8 cellular contexts compared by ENCODE assay signal in genomic region chr17:48054238-48055185, GRCh38. TPM values are rescaled to one million over a fixed set of nuclear protein-coding genes. Genes with fewer than 3 reads are reported as not detected.
DNase-seq lines count a peak whose midpoint lies in the region; ATAC-seq and TF ChIP-seq lines count a peak whose summit lies in the region.

No MANE protein-coding gene starts in this region.

- peak overlapping the region in 4 of 9 donors; percentile 5 to 83 (median 52) for H3K27ac Mint-ChIP-seq in naive thymus-derived CD4-positive, alpha-beta T cell

- no peaks in the 10 kb centered on the region for H3K9me3 ChIP-seq in stomach
- no peaks in the 10 kb centered on the region for H3K9me3 ChIP-seq in naive thymus-derived CD4-positive, alpha-beta T cell (ENCODE audit: control insufficient read depth in 2 of 3, low read length in 3 of 3)

- TF ChIP-seq CTCF in GM13977 (IDR thresholded peaks at IDR 0.05; ENCODE audit: extremely low read depth, insufficient read depth, missing control alignments) (no peak), stomach (IDR thresholded peaks at IDR 0.05) (no peak)

- H3K4me3 Mint-ChIP-seq in naive thymus-derived CD4-positive, alpha-beta T cell: peak overlapping the region in 1 of 10 donors; percentile 71

- CTCF ChIA-PET in naive thymus-derived CD4-positive, alpha-beta T cell (lab: Charles Lee): no interaction called here

- ATAC-seq in naive thymus-derived CD4-positive, alpha-beta T cell: no peak

- peaks cover 4 to 45% (median 12%) of the 10 kb centered on the region in 5 donors for H3K36me3 Mint-ChIP-seq in naive thymus-derived CD4-positive, alpha-beta T cell

- in situ Hi-C loops in GM13977 (cut with MboI; ENCODE audit: low pct_unique_long_range_greater_than_20kb, low sequenced_read_pairs, unreplicated experiment): no loop called here

- H3K27me3 Mint-ChIP-seq in naive thymus-derived CD4-positive, alpha-beta T cell: no peaks in the 10 kb centered on the region

- POLR2A ChIA-PET in naive thymus-derived CD4-positive, alpha-beta T cell (lab: Charles Lee): no interaction called here

- H3K27me3 ChIP-seq in layer of hippocampus (ENCODE audit: control insufficient read depth, insufficient read depth, low read length) (no peaks in the 10 kb centered on the region), stomach (no peaks in the 10 kb centered on the region)
- H3K27me3 ChIP-seq in naive thymus-derived CD4-positive, alpha-beta T cell (ENCODE audit: control insufficient read depth in 2 of 2, insufficient read depth in 2 of 2, low read length in 2 of 2): no peaks in the 10 kb centered on the region

- H3K4me1 ChIP-seq in stomach: peaks cover 63 to 70% (median 67%) of the 10 kb centered on the region in 4 donors
- H3K4me1 ChIP-seq in naive thymus-derived CD4-positive, alpha-beta T cell (ENCODE audit: control insufficient read depth in 2 of 2, insufficient read depth in 2 of 2, low read length in 2 of 2): peaks cover 4 to 5% of the 10 kb centered on the region in 2 donors

- DNase-seq in GM13977 (ENCODE audit: low spot score) (peak; percentile 12), NCI-H510A (lab: John Stamatoyannopoulos, UW) (peak; percentile 99), cerebellar nuclear complex (lab: John Stamatoyannopoulos, UW) (peak; percentile 34 to 71), stomach (peak; percentile 53), GM19240 (ENCODE audit: insufficient read length, low spot score) (no peak)
- no peak for DNase-seq in naive thymus-derived CD4-positive, alpha-beta T cell
- DNase-seq in activated effector memory CD4-positive, alpha-beta T cell treated with Interleukin-2 at 50 U/mL for 16 hours: no peak

- H3K9me3 Mint-ChIP-seq in naive thymus-derived CD4-positive, alpha-beta T cell: no peaks in the 10 kb centered on the region

- no peak for TF ChIP-seq EP300 in stomach (IDR thresholded peaks at IDR 0.05)

- peaks cover 32 to 61% (median 55%) of the 10 kb centered on the region in 7 donors for H3K4me1 Mint-ChIP-seq in naive thymus-derived CD4-positive, alpha-beta T cell

- peaks cover 47 to 82% (median 66%) of the 10 kb centered on the region in 4 donors for H3K36me3 ChIP-seq in stomach
- peaks cover 5 to 86% (median 13%) of the 10 kb centered on the region in 3 experiments for H3K36me3 ChIP-seq in naive thymus-derived CD4-positive, alpha-beta T cell (ENCODE audit: control insufficient read depth in 2 of 3, insufficient read depth in 3 of 3, low read length in 3 of 3)

- TF ChIP-seq POLR2A in stomach (IDR thresholded peaks at IDR 0.05): no peak

- H3K27ac ChIP-seq in layer of hippocampus (ENCODE audit: low read depth, low read length) (peak overlapping the region; percentile 89), stomach (peak overlapping the region in 4 of 5 donors; percentile 94 to 99 (median 97))
- no peak overlapping the region for H3K27ac ChIP-seq in naive thymus-derived CD4-positive, alpha-beta T cell (ENCODE audit: low read depth, low read length)

- H3K4me3 ChIP-seq in stomach: peak overlapping the region; percentile 23 to 71 (median 34)
- no peak overlapping the region for H3K4me3 ChIP-seq in naive thymus-derived CD4-positive, alpha-beta T cell (ENCODE audit: low read length)

- WGBS in stomach, 5 donors: 48 to 62% (median 60%) methylated on average over 24 to 34 of the region's 34 CpGs

- intact Hi-C loops in stomach (cut with DNase I; ENCODE audit: low total_unique reads): no loop called here
- intact Hi-C loops in naive thymus-derived CD4-positive, alpha-beta T cell (cut with micrococcal nuclease): no loop called here

RNA-seq across cellular contexts. Expression of gene NFE2L1, which starts 6.4 kb away (rescaled TPM):
- 100 to 1,000 TPM in 3 of 5 donors, 10 to 100 TPM in 2; 51.4 to 160 (median 126) TPM for total RNA-seq in stomach
- 10 to 100 TPM; 25.2 to 39.5 (median 36.6) TPM for polyA plus RNA-seq in stomach
- total RNA-seq in naive thymus-derived CD4-positive, alpha-beta T cell: 10 to 100 TPM; 34.7 to 65.2 (median 49.2) TPM
- 10 to 100 TPM in 1 of 2 donors, 1 to 10 TPM in 1; 8.7 to 15.8 TPM for polyA plus RNA-seq in naive thymus-derived CD4-positive, alpha-beta T cell

RNA-seq across cellular contexts. Expression of gene COPZ2, which starts 16.9 kb away (rescaled TPM):
- total RNA-seq in stomach: 100 to 1,000 TPM in 1 of 5 donors, 10 to 100 TPM in 2, 1 to 10 TPM in 2; 6.8 to 187 (median 12.3) TPM
- polyA plus RNA-seq in stomach: 10 to 100 TPM; 17.0 to 20.4 (median 17.1) TPM
- total RNA-seq in naive thymus-derived CD4-positive, alpha-beta T cell: 1 to 10 TPM in 4 of 5 experiments, under 1 TPM in 1; 0.81 to 5.5 (median 1.9) TPM
- under 1 TPM; 0.75 to 0.99 TPM for polyA plus RNA-seq in naive thymus-derived CD4-positive, alpha-beta T cell

RNA-seq across cellular contexts. Expression of gene CBX1, which starts 46.8 kb away (rescaled TPM):
- 10 to 100 TPM; 12.8 to 65.6 (median 40.3) TPM for total RNA-seq in stomach
- 10 to 100 TPM; 21.3 to 27.3 (median 23.4) TPM for polyA plus RNA-seq in stomach
- total RNA-seq in naive thymus-derived CD4-positive, alpha-beta T cell: 10 to 100 TPM; 16.4 to 56.7 (median 33.5) TPM
- polyA plus RNA-seq in naive thymus-derived CD4-positive, alpha-beta T cell: 10 to 100 TPM; 22.8 to 26.1 TPM

RNA-seq across cellular contexts. Expression of gene SNX11, which starts 53.1 kb away (rescaled TPM):
- 10 to 100 TPM in 3 of 5 donors, 1 to 10 TPM in 2; 3.5 to 35.7 (median 13.8) TPM for total RNA-seq in stomach
- 10 to 100 TPM; 13.2 to 16.8 (median 14.4) TPM for polyA plus RNA-seq in stomach
- total RNA-seq in naive thymus-derived CD4-positive, alpha-beta T cell: 10 to 100 TPM; 12.3 to 35.1 (median 16.7) TPM
- 10 to 100 TPM; 16.8 to 21.1 TPM for polyA plus RNA-seq in naive thymus-derived CD4-positive, alpha-beta T cell

Comparison
In these comparisons a context has a peak if more than half of its experiments do, and no peak if none do; other contexts are left out.
1. DNase-seq: peak in GM13977 (single experiment), NCI-H510A (single experiment), cerebellar nuclear complex (2 of 2) and stomach (single experiment); none in naive thymus-derived CD4-positive, alpha-beta T cell (0 of 9), activated effector memory CD4-positive, alpha-beta T cell treated with Interleukin-2 at 50 U/mL for 16 hours (single experiment) and GM19240 (single experiment).